In genomic region chr6:45965787-45966186, GRCh38 we compare ENCODE assay signal across 17 cellular contexts. TPM values are rescaled to one million over a fixed set of nuclear protein-coding genes. Genes with fewer than 3 reads are reported as not detected.
DNase-seq lines count a peak whose midpoint lies in the region; ATAC-seq, FAIRE-seq and TF ChIP-seq lines count a peak whose summit lies in the region.
"Had no signal": no experiment of that assay in that cellular context is flagged by ENCODE, and none has a peak within 500 bp of the region (broad histone marks: within the 10 kb centered on the region; RNA-seq: fewer than 3 reads in every experiment).

No MANE protein-coding gene starts in this region.

- H3K4me3 ChIP-seq in RWPE2 (ENCODE audit: severe bottlenecking) (no peak overlapping the region), retinal pigment epithelial cell (ENCODE audit: low read length) (no peak overlapping the region)
- H3K4me3 ChIP-seq: PC-9, suprapubic skin had no signal

- peaks cover 12% of the 10 kb centered on the region for H3K4me1 ChIP-seq in RWPE2 (ENCODE audit: insufficient read depth, poor library complexity, severe bottlenecking)
- H3K4me1 ChIP-seq in foreskin keratinocyte: peaks cover 8% of the 10 kb centered on the region
- H3K4me1 ChIP-seq: suprapubic skin had no signal

- TF ChIP-seq CTCF in RWPE2 (IDR thresholded peaks at IDR 0.05; ENCODE audit: poor library complexity, severe bottlenecking) (no peak), foreskin keratinocyte (conservative IDR thresholded peaks at IDR 0.05) (no peak), retinal pigment epithelial cell (conservative IDR thresholded peaks at IDR 0.05; ENCODE audit: low read depth, low read length) (no peak), D721Med (IDR thresholded peaks at IDR 0.05; ENCODE audit: insufficient read depth, missing control alignments) (no peak)

- H3K27me3 ChIP-seq in RWPE2 (ENCODE audit: insufficient read depth, poor library complexity, severe bottlenecking): no peaks in the 10 kb centered on the region
- no peaks in the 10 kb centered on the region for H3K27me3 ChIP-seq in foreskin keratinocyte
- H3K27me3 ChIP-seq: suprapubic skin had no signal

- peak overlapping the region; percentile 32 for H3K27ac ChIP-seq in RWPE2 (ENCODE audit: poor library complexity, severe bottlenecking)
- H3K27ac ChIP-seq in foreskin keratinocyte: no peak overlapping the region
- H3K27ac ChIP-seq: PC-9, suprapubic skin had no signal

- FAIRE-seq in D721Med (lab: Jason Lieb, UNC): no peak

- no peaks in the 10 kb centered on the region for H3K36me3 ChIP-seq in RWPE2 (ENCODE audit: low read depth)
- H3K36me3 ChIP-seq: suprapubic skin had no signal

- peaks cover 2% of the 10 kb centered on the region for H3K9me3 ChIP-seq in RWPE2 (ENCODE audit: severe bottlenecking)
- H3K9me3 ChIP-seq: suprapubic skin had no signal

- peak; percentile 21 for DNase-seq in GM04503 (ENCODE audit: low read depth)
- no peak for DNase-seq in RWPE2 (ENCODE audit: low spot score)
- DNase-seq in foreskin keratinocyte: peak; percentile 40 to 77
- DNase-seq in retinal pigment epithelial cell (ENCODE audit: low read depth): peak; percentile 61
- no peak for DNase-seq in SHP77 (lab: John Stamatoyannopoulos, UW)
- DNase-seq in D721Med (ENCODE audit: insufficient read length, low spot score): no peak
- DNase-seq: activated CD8-positive, alpha-beta T cell treated with anti-CD3 and anti-CD28 coated beads for 36 hours; activated naive CD4-positive, alpha-beta T cell; Calu3; cortex of kidney; H7; NCI-H1092 treated with DMSO at 0.1 percent for 48 hours; NCI-H446 had no signal

- peak; percentile 93 for ATAC-seq in RWPE2 (ENCODE audit: low read depth)
- peak; percentile 65 for ATAC-seq in foreskin keratinocyte
- no peak for ATAC-seq in esophagus mucosa
- no peak for ATAC-seq in GM19397 (IDR thresholded peaks at IDR 0.05; ENCODE audit: unreplicated experiment)

RNA-seq across cellular contexts. Expression of gene CLIC5, which starts 49.9 kb away (rescaled TPM):
- total RNA-seq in foreskin keratinocyte (not detected in 2 replicates), esophagus mucosa (0.24 TPM)
- polyA plus RNA-seq in foreskin keratinocyte: not detected in 2 replicates

Comparison
In these comparisons a context has a peak if more than half of its experiments do, and no peak if none do; other contexts are left out.
1. DNase-seq: peak in GM04503 (single experiment), foreskin keratinocyte (2 of 2) and retinal pigment epithelial cell (single experiment); none in RWPE2 (single experiment), SHP77 (0 of 2) and D721Med (single experiment).
2. ATAC-seq: peak in RWPE2 (single experiment) and foreskin keratinocyte (single experiment); none in esophagus mucosa (single experiment) and GM19397 (single experiment).